Comparison of ENCODE assay signal across 9 cellular contexts in genomic region chr16:18346993-18347392, GRCh38. TPM values are rescaled to one million over a fixed set of nuclear protein-coding genes. Genes with fewer than 3 reads are reported as not detected.
DNase-seq lines count a peak whose midpoint lies in the region; ATAC-seq, FAIRE-seq and TF ChIP-seq lines count a peak whose summit lies in the region.
"Not testable (repeated sequence)": the region's sequence is repeated elsewhere in the genome, so short reads cannot be mapped to it uniquely, and the experiment has no call there.
"Had no signal": no experiment of that assay in that cellular context is flagged by ENCODE, and none has a peak within 500 bp of the region (broad histone marks: within the 10 kb centered on the region; RNA-seq: fewer than 3 reads in every experiment).

No MANE protein-coding gene starts in this region.

- not testable (repeated sequence) for H3K9me3 ChIP-seq in kidney (ENCODE audit: control insufficient read depth in 1 of 2, low read length in 2 of 2); lower lobe of right lung; testis; upper lobe of right lung

- TF ChIP-seq POLR2A in testis (IDR thresholded peaks at IDR 0.05), result not testable (repeated sequence)

- H3K36me3 ChIP-seq in kidney (ENCODE audit: control insufficient read depth in 1 of 2, insufficient read depth in 2 of 2, low read length in 2 of 2); lower lobe of right lung; testis (ENCODE audit: low read depth, missing control alignments); upper lobe of right lung: not testable (repeated sequence)

- not testable (repeated sequence) for H3K27ac Mint-ChIP-seq in glutamatergic neuron (ENCODE audit: unreplicated experiment); osteocyte (ENCODE audit: unreplicated experiment)

- H3K4me3 ChIP-seq in kidney (ENCODE audit: low read length in 2 of 2); lower lobe of right lung; testis; upper lobe of right lung: not testable (repeated sequence)

- not testable (repeated sequence) for H3K27ac ChIP-seq in kidney (ENCODE audit: low read depth in 2 of 2, low read length in 2 of 2); lower lobe of right lung; testis; upper lobe of right lung

- H3K4me1 ChIP-seq in kidney (ENCODE audit: control insufficient read depth in 1 of 2, insufficient read depth in 1 of 2, low read depth in 1 of 2, low read length in 2 of 2); lower lobe of right lung; testis; upper lobe of right lung: not testable (repeated sequence)

- not testable (repeated sequence) for FAIRE-seq in kidney (lab: Jason Lieb, UNC)

- intact Hi-C loops in kidney (cut with DNase I); lower lobe of right lung (cut with DNase I); posterior vena cava (cut with DNase I); testis (cut with DNase I; ENCODE audit: low total_unique reads); upper lobe of right lung (cut with DNase I): not testable (repeated sequence)

- H3K27me3 Mint-ChIP-seq in glutamatergic neuron (ENCODE audit: unreplicated experiment); osteocyte (ENCODE audit: unreplicated experiment): not testable (repeated sequence)

- not testable (repeated sequence) for TF ChIP-seq CTCF in glutamatergic neuron (IDR thresholded peaks at IDR 0.05; ENCODE audit: partially characterized antibody, unreplicated experiment); kidney (IDR thresholded peaks at IDR 0.05; ENCODE audit: borderline replicate concordance, extremely low read depth, insufficient read depth); lower lobe of right lung (IDR thresholded peaks at IDR 0.05); osteocyte (IDR thresholded peaks at IDR 0.05); testis (IDR thresholded peaks at IDR 0.05); upper lobe of right lung (IDR thresholded peaks at IDR 0.05)

- H3K9me3 Mint-ChIP-seq in glutamatergic neuron (ENCODE audit: unreplicated experiment); osteocyte (ENCODE audit: unreplicated experiment): not testable (repeated sequence)

- DNase-seq in glutamatergic neuron (peak; percentile 0), kidney (peak; percentile 18), lower lobe of right lung (peak; percentile 14), osteocyte (ENCODE audit: extremely low spot score, unreplicated experiment) (peak; percentile 21), posterior vena cava (ENCODE audit: low spot score) (peak; percentile 56), testis (peak; percentile 6), upper lobe of right lung (peak; percentile 9)

- not testable (repeated sequence) for H3K9ac ChIP-seq in kidney (ENCODE audit: low read length in 2 of 2)

- not testable (repeated sequence) for ATAC-seq in lower lobe of right lung, upper lobe of right lung

- not testable (repeated sequence) for H3K27me3 ChIP-seq in lower lobe of right lung (ENCODE audit: low read depth); testis; upper lobe of right lung

- not testable (repeated sequence) for H3K4me3 Mint-ChIP-seq in glutamatergic neuron (ENCODE audit: unreplicated experiment); osteocyte (ENCODE audit: unreplicated experiment)

- not testable (repeated sequence) for H3K4me1 Mint-ChIP-seq in glutamatergic neuron (ENCODE audit: low read depth, unreplicated experiment); osteocyte (ENCODE audit: unreplicated experiment)

- WGBS in testis, 2 donors, result 96% methylated on average over 5 of the region's 22 CpGs; no CpG with 5 or more reads in 1 of the 2 donors

- H3K36me3 Mint-ChIP-seq in glutamatergic neuron (ENCODE audit: unreplicated experiment); osteocyte (ENCODE audit: unreplicated experiment): not testable (repeated sequence)

RNA-seq across cellular contexts. Expression of gene NPIPA8, which starts 10.5 kb away (rescaled TPM):
- total RNA-seq in glutamatergic neuron (ENCODE audit: unreplicated experiment) (not detected), kidney (4.8 TPM), lower lobe of right lung (0.80 TPM), osteocyte (0.39 and 0.56 TPM in 2 replicates), posterior vena cava (10 to 100 TPM in 1 of 2 donors, under 1 TPM in 1; 0.43 to 18.8 TPM), testis (1 to 10 TPM in 1 of 2 donors, under 1 TPM in 1; 0.31 to 6.6 TPM), upper lobe of right lung (0.67 TPM)
- polyA plus RNA-seq in kidney (ENCODE audit: insufficient read depth, low read depth, low replicate concordance) (4.8 TPM), testis (ENCODE audit: insufficient read depth, low read depth, low replicate concordance) (4.5 TPM)
- total RNA-seq: CD4-positive, CD25-positive, alpha-beta regulatory T cell; GM12878 had no signal

Comparison
In these comparisons a context has a peak if more than half of its experiments do, and no peak if none do; other contexts are left out.
1. DNase-seq: peak in every context shown above with its lines; median percentile 56 in posterior vena cava; 21 in osteocyte; 18 in kidney; 14 in lower lobe of right lung; 9 in upper lobe of right lung; 6 in testis; 0 in glutamatergic neuron.